Comparison of ENCODE assay signal across 1 cellular context in the genomic region with DNA sequence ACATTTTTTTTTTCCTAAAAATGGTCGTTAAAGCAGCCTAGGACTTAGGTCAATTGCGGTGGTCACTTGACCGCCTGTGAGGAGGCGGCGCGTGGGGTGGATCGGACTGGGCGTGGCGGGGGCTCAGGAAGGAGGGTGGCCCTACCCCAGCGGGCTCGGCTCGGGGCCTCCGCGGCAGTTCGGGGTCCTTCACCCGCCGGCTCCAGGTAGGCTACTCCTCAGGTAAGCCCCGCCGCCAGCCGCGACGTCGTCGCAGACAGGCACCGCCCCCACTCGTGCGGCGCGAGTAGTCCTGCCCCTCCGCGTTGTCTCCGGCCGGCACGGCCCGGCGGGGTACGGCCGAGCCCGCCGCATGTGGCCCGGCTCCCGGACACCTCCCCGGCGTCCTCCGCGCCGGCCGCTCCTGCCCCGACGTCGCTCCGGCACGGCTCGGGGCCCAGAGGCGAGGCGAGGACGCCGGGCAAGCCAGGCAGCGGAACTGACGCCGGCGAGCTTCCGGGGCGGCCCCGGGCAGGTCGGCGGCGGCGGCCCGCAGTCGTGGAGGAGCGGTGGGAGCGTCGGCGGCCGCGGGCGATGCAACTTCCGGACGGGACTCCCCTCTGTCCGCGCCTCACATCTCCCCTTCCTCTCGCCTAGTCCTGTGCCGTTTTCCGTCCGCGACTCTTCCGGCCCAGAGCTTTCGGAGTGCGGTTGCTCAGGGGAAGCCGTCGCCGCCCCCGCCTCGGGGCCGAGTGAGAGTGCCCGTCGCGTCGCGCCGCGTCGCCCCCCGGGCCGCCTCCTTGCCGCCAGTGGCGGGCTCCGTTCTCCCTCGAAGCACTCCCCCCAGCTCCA.
TF ChIP-seq lines count a peak whose summit lies in the region.

A gene (plus strand): TSS at position 513 of the 831 bp plus-strand sequence. CDS start 322 bp downstream, outside the sequence.

TF ChIP-seq in HepG2, 621 proteins besides CTCF, POLR2A, EP300 and RAD21 (continued from another document and continues in another):
- TF ChIP-seq, protein P1, sequence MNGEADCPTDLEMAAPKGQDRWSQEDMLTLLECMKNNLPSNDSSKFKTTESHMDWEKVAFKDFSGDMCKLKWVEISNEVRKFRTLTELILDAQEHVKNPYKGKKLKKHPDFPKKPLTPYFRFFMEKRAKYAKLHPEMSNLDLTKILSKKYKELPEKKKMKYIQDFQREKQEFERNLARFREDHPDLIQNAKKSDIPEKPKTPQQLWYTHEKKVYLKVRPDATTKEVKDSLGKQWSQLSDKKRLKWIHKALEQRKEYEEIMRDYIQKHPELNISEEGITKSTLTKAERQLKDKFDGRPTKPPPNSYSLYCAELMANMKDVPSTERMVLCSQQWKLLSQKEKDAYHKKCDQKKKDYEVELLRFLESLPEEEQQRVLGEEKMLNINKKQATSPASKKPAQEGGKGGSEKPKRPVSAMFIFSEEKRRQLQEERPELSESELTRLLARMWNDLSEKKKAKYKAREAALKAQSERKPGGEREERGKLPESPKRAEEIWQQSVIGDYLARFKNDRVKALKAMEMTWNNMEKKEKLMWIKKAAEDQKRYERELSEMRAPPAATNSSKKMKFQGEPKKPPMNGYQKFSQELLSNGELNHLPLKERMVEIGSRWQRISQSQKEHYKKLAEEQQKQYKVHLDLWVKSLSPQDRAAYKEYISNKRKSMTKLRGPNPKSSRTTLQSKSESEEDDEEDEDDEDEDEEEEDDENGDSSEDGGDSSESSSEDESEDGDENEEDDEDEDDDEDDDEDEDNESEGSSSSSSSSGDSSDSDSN (CRISPR knock-in tag; IDR thresholded peaks at IDR 0.05) = peak; percentile 98
- TF ChIP-seq MAZ (IDR thresholded peaks at IDR 0.05; ENCODE audit: borderline replicate concordance, low read depth, low read length) (peak; percentile 69; the same call in 1 of the 2 replicates), MAZ (CRISPR knock-in tag; IDR thresholded peaks at IDR 0.05; ENCODE audit: low read depth) (peak; percentile 95), FOXC1 (CRISPR knock-in tag; IDR thresholded peaks at IDR 0.05; ENCODE audit: borderline replicate concordance) (peak; percentile 31; the same call in 1 of the 2 replicates), HDAC6 (IDR thresholded peaks at IDR 0.05; ENCODE audit: low read depth, low read length) (no peak), ZNF136 (CRISPR knock-in tag; IDR thresholded peaks at IDR 0.05; ENCODE audit: low read depth) (no peak), HNRNPK (IDR thresholded peaks at IDR 0.05; ENCODE audit: low read depth, low read length, poor library complexity, severe bottlenecking) (peak; percentile 9), ZKSCAN1 (IDR thresholded peaks at IDR 0.05; ENCODE audit: low read length) (no peak), ARNT2 (CRISPR knock-in tag; IDR thresholded peaks at IDR 0.05; ENCODE audit: low read depth) (peak; percentile 91), ZNF768 (CRISPR knock-in tag; IDR thresholded peaks at IDR 0.05) (peak; percentile 16; the same call in 1 of the 2 replicates), NONO (IDR thresholded peaks at IDR 0.05) (no peak), NONO (CRISPR knock-in tag; conservative IDR thresholded peaks at IDR 0.05) (peak; percentile 71; the same call in 1 of the 2 replicates), DR1 (CRISPR knock-in tag; IDR thresholded peaks at IDR 0.05) (peak; percentile 66; the same call in 1 of the 2 replicates), MIXL1 (CRISPR knock-in tag; IDR thresholded peaks at IDR 0.05) (no peak), ELF3 (CRISPR knock-in tag; IDR thresholded peaks at IDR 0.05) (peak; percentile 46), FOSL2 (CRISPR knock-in tag; IDR thresholded peaks at IDR 0.05) (peak; percentile 47; the same call in 1 of the 2 replicates), NCOA2 (CRISPR knock-in tag; IDR thresholded peaks at IDR 0.05) (no peak; the same call in 1 of the 2 replicates), YY1 (IDR thresholded peaks at IDR 0.05; ENCODE audit: insufficient read depth, insufficient replicate concordance, low read depth, low read length) (peak; percentile 50), ZSCAN20 (CRISPR knock-in tag; IDR thresholded peaks at IDR 0.05; ENCODE audit: borderline replicate concordance) (no peak), TBP (CRISPR knock-in tag; IDR thresholded peaks at IDR 0.05) (no peak), ZNF234 (CRISPR knock-in tag; conservative IDR thresholded peaks at IDR 0.05) (no peak), POGZ (CRISPR knock-in tag; IDR thresholded peaks at IDR 0.05) (peak; percentile 37; the same call in 1 of the 2 replicates), ZNF460 (CRISPR knock-in tag; IDR thresholded peaks at IDR 0.05; ENCODE audit: borderline replicate concordance) (no peak), MYC (CRISPR knock-in tag; IDR thresholded peaks at IDR 0.05; ENCODE audit: borderline replicate concordance) (0 out of 2 replicates have a peak, but pooled peaks have one; percentile 14), ZNF430 (CRISPR knock-in tag; IDR thresholded peaks at IDR 0.05) (0 out of 2 replicates have a peak, but pooled peaks have one; percentile 25), CEBPG (CRISPR knock-in tag; IDR thresholded peaks at IDR 0.05) (peak; percentile 25; the same call in 1 of the 2 replicates), KLF6 (CRISPR knock-in tag; IDR thresholded peaks at IDR 0.05) (0 out of 2 replicates have a peak, but pooled peaks have one; percentile 15), ZFY (CRISPR knock-in tag; IDR thresholded peaks at IDR 0.05) (peak; percentile 94)
- TF ChIP-seq, protein P2, sequence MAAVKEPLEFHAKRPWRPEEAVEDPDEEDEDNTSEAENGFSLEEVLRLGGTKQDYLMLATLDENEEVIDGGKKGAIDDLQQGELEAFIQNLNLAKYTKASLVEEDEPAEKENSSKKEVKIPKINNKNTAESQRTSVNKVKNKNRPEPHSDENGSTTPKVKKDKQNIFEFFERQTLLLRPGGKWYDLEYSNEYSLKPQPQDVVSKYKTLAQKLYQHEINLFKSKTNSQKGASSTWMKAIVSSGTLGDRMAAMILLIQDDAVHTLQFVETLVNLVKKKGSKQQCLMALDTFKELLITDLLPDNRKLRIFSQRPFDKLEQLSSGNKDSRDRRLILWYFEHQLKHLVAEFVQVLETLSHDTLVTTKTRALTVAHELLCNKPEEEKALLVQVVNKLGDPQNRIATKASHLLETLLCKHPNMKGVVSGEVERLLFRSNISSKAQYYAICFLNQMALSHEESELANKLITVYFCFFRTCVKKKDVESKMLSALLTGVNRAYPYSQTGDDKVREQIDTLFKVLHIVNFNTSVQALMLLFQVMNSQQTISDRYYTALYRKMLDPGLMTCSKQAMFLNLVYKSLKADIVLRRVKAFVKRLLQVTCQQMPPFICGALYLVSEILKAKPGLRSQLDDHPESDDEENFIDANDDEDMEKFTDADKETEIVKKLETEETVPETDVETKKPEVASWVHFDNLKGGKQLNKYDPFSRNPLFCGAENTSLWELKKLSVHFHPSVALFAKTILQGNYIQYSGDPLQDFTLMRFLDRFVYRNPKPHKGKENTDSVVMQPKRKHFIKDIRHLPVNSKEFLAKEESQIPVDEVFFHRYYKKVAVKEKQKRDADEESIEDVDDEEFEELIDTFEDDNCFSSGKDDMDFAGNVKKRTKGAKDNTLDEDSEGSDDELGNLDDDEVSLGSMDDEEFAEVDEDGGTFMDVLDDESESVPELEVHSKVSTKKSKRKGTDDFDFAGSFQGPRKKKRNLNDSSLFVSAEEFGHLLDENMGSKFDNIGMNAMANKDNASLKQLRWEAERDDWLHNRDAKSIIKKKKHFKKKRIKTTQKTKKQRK (IDR thresholded peaks at IDR 0.05; ENCODE audit: low read length) = no peak
- TF ChIP-seq, protein P3, sequence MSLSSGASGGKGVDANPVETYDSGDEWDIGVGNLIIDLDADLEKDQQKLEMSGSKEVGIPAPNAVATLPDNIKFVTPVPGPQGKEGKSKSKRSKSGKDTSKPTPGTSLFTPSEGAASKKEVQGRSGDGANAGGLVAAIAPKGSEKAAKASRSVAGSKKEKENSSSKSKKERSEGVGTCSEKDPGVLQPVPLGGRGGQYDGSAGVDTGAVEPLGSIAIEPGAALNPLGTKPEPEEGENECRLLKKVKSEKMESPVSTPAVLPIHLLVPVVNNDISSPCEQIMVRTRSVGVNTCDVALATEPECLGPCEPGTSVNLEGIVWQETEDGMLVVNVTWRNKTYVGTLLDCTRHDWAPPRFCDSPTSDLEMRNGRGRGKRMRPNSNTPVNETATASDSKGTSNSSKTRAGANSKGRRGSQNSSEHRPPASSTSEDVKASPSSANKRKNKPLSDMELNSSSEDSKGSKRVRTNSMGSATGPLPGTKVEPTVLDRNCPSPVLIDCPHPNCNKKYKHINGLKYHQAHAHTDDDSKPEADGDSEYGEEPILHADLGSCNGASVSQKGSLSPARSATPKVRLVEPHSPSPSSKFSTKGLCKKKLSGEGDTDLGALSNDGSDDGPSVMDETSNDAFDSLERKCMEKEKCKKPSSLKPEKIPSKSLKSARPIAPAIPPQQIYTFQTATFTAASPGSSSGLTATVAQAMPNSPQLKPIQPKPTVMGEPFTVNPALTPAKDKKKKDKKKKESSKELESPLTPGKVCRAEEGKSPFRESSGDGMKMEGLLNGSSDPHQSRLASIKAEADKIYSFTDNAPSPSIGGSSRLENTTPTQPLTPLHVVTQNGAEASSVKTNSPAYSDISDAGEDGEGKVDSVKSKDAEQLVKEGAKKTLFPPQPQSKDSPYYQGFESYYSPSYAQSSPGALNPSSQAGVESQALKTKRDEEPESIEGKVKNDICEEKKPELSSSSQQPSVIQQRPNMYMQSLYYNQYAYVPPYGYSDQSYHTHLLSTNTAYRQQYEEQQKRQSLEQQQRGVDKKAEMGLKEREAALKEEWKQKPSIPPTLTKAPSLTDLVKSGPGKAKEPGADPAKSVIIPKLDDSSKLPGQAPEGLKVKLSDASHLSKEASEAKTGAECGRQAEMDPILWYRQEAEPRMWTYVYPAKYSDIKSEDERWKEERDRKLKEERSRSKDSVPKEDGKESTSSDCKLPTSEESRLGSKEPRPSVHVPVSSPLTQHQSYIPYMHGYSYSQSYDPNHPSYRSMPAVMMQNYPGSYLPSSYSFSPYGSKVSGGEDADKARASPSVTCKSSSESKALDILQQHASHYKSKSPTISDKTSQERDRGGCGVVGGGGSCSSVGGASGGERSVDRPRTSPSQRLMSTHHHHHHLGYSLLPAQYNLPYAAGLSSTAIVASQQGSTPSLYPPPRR (CRISPR knock-in tag; IDR thresholded peaks at IDR 0.05; ENCODE audit: borderline replicate concordance) = peak; percentile 43; the same call in 1 of the 2 replicates
- TF ChIP-seq, protein P4, sequence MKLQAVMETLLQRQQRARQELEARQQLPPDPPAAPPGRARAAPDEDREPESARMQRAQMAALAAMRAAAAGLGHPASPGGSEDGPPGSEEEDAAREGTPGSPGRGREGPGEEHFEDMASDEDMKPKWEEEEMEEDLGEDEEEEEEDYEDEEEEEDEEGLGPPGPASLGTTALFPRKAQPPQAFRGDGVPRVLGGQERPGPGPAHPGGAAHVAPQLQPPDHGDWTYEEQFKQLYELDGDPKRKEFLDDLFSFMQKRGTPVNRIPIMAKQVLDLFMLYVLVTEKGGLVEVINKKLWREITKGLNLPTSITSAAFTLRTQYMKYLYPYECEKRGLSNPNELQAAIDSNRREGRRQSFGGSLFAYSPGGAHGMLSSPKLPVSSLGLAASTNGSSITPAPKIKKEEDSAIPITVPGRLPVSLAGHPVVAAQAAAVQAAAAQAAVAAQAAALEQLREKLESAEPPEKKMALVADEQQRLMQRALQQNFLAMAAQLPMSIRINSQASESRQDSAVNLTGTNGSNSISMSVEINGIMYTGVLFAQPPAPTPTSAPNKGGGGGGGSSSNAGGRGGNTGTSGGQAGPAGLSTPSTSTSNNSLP (IDR thresholded peaks at IDR 0.05; ENCODE audit: low read depth, low read length) = no peak
- TF ChIP-seq, protein P5, sequence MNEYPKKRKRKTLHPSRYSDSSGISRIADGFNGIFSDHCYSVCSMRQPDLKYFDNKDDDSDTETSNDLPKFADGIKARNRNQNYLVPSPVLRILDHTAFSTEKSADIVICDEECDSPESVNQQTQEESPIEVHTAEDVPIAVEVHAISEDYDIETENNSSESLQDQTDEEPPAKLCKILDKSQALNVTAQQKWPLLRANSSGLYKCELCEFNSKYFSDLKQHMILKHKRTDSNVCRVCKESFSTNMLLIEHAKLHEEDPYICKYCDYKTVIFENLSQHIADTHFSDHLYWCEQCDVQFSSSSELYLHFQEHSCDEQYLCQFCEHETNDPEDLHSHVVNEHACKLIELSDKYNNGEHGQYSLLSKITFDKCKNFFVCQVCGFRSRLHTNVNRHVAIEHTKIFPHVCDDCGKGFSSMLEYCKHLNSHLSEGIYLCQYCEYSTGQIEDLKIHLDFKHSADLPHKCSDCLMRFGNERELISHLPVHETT (CRISPR knock-in tag; conservative IDR thresholded peaks at IDR 0.05) = peak; percentile 91
- TF ChIP-seq, protein P6, sequence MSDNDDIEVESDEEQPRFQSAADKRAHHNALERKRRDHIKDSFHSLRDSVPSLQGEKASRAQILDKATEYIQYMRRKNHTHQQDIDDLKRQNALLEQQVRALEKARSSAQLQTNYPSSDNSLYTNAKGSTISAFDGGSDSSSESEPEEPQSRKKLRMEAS (IDR thresholded peaks at IDR 0.05) = peak; percentile 85
- TF ChIP-seq, protein P7, sequence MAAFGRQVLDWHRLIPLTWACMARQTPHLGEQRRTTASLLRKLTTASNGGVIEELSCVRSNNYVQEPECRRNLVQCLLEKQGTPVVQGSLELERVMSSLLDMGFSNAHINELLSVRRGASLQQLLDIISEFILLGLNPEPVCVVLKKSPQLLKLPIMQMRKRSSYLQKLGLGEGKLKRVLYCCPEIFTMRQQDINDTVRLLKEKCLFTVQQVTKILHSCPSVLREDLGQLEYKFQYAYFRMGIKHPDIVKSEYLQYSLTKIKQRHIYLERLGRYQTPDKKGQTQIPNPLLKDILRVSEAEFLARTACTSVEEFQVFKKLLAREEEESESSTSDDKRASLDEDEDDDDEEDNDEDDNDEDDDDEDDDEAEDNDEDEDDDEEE (CRISPR knock-in tag; IDR thresholded peaks at IDR 0.05) = peak; percentile 27; the same call in 1 of the 2 replicates
- TF ChIP-seq, protein P8, sequence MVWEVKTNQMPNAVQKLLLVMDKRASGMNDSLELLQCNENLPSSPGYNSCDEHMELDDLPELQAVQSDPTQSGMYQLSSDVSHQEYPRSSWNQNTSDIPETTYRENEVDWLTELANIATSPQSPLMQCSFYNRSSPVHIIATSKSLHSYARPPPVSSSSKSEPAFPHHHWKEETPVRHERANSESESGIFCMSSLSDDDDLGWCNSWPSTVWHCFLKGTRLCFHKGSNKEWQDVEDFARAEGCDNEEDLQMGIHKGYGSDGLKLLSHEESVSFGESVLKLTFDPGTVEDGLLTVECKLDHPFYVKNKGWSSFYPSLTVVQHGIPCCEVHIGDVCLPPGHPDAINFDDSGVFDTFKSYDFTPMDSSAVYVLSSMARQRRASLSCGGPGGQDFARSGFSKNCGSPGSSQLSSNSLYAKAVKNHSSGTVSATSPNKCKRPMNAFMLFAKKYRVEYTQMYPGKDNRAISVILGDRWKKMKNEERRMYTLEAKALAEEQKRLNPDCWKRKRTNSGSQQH (CRISPR knock-in tag; IDR thresholded peaks at IDR 0.05; ENCODE audit: low read depth) = peak; percentile 94; the same call in 1 of the 2 replicates
- TF ChIP-seq, protein P9, sequence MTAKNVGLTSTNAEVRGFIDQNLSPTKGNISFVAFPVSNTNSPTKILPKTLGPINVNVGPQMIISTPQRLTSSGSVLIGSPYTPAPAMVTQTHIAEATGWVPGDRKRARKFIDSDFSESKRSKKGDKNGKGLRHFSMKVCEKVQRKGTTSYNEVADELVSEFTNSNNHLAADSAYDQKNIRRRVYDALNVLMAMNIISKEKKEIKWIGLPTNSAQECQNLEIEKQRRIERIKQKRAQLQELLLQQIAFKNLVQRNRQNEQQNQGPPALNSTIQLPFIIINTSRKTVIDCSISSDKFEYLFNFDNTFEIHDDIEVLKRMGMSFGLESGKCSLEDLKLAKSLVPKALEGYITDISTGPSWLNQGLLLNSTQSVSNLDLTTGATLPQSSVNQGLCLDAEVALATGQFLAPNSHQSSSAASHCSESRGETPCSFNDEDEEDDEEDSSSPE (CRISPR knock-in tag; IDR thresholded peaks at IDR 0.05) = peak; percentile 52
